Comparison of ENCODE assay signal across 21 cellular contexts in genomic region chr12:43009866-43010265, GRCh38.
"Had no signal": no experiment of that assay in that cellular context is flagged by ENCODE, and none has a peak within 500 bp of the region (broad histone marks: within the 10 kb centered on the region; RNA-seq: fewer than 3 reads in every experiment).

No MANE protein-coding gene starts in this region.

- H3K4me1 ChIP-seq: gastrocnemius medialis, lower lobe of right lung, parathyroid adenoma, right lobe of liver, suprapubic skin, transverse colon, uterus had no signal

- H3K27me3 ChIP-seq: gastrocnemius medialis, right lobe of liver, suprapubic skin, transverse colon, upper lobe of right lung, uterus had no signal

- H3K27ac ChIP-seq: coronary artery, gastrocnemius medialis, left ventricle myocardium inferior, lower lobe of right lung, parathyroid adenoma, right lobe of liver, suprapubic skin, transverse colon, upper lobe of right lung, uterus had no signal

- DNase-seq: effector memory CD4-positive, alpha-beta T cell; foreskin fibroblast; gastrocnemius medialis; left cardiac atrium; left ventricle myocardium inferior; lower lobe of right lung; natural killer cell; right lobe of liver; small intestine; stimulated activated CD4-positive, alpha-beta T cell treated with anti-CD3 and anti-CD28 coated beads, Interleukin-12 subunit alpha, Interleukin-12 subunit beta, amount 100 ng/mL, for 4 hours; stimulated activated CD4-positive, alpha-beta T cell treated with anti-CD3 and anti-CD28 coated beads, Interleukin-1b, Interleukin-23, amount 100 ng/mL, for 48 hours; stimulated activated CD4-positive, alpha-beta T cell treated with anti-CD3 and anti-CD28 coated beads, Interleukin-4, amount 100 ng/mL, for 1 hour; stimulated activated CD8-positive, alpha-beta memory T cell treated with anti-CD3 and anti-CD28 coated beads, Interleukin-4, amount 100 ng/mL, for 48 hours; stimulated activated naive CD4-positive, alpha-beta T cell; stimulated activated naive CD8-positive, alpha-beta T cell treated with anti-CD3 and anti-CD28 coated beads, Interleukin-15, amount 100 ng/mL, for 72 hours; transverse colon; upper lobe of right lung; uterus had no signal

- H3K9ac ChIP-seq: parathyroid adenoma had no signal

- H3K36me3 ChIP-seq: gastrocnemius medialis, left ventricle myocardium inferior, lower lobe of right lung, right lobe of liver, suprapubic skin, transverse colon, upper lobe of right lung, uterus had no signal

- H3K4me3 ChIP-seq: coronary artery, gastrocnemius medialis, left ventricle myocardium inferior, lower lobe of right lung, right lobe of liver, suprapubic skin, transverse colon, upper lobe of right lung, uterus had no signal

- H3K9me3 ChIP-seq: gastrocnemius medialis, lower lobe of right lung, right lobe of liver, suprapubic skin, transverse colon, upper lobe of right lung, uterus had no signal
